ENCODE assay signal across 16 cellular contexts in the genomic region with DNA sequence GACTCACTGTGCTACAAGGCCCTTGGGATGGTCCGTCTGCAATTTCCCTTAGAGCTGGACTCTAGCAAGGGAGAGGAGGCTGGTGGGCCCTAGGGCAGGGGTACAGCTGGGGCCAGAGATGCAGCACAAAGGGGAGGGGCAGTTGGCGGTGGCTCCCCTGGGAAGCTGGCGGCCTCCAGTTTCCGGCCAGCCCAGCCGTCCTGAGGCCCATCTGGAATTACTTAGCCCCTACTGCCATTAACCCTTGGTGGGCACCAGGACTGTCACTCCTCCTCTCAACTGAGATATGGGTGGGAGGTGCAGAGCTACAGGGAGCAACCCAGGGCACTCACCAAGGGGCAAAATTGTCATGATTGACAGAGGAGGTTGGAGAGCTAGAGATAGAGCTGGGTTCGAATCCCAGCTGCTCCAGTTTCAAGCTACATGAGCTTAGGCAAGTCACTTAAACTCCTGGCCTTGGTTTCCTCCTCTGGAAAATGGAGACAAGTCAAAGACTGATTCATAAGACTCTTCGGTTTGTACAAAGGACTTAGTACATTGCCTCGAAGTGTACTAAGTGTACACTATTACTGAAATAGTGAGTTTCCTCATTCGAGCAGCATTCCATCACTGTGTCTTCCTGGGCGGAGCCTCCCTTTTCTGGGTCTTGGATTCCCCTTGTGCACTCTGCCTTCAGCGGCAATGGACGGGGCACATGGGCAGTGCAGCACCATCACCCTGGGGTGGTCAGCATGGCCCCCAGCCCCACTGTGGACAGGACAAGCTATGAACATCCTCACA. TPM values are rescaled to one million over a fixed set of nuclear protein-coding genes. Genes with fewer than 3 reads are reported as not detected.
DNase-seq lines count a peak whose midpoint lies in the region; ATAC-seq and TF ChIP-seq lines count a peak whose summit lies in the region.
"Had no signal": no experiment of that assay in that cellular context is flagged by ENCODE, and none has a peak within 500 bp of the region (broad histone marks: within the 10 kb centered on the region; RNA-seq: fewer than 3 reads in every experiment).

No MANE protein-coding gene starts in this region.

- peaks cover 14 to 16% (median 15%) of the 10 kb centered on the region in 4 donors for H3K4me1 Mint-ChIP-seq in naive thymus-derived CD8-positive, alpha-beta T cell

- H3K27ac Mint-ChIP-seq in naive thymus-derived CD8-positive, alpha-beta T cell = no peak overlapping the region

- H3K36me3 ChIP-seq in heart left ventricle = peaks cover 0 to 3% (median 0%) of the 10 kb centered on the region in 9 donors
- H3K36me3 ChIP-seq in esophagus (ENCODE audit: control insufficient read depth in 2 of 2, insufficient read depth in 2 of 2, low read length in 1 of 2) = no peaks in the 10 kb centered on the region
- no peaks in the 10 kb centered on the region for H3K36me3 ChIP-seq in muscle layer of duodenum (ENCODE audit: control insufficient read depth in 1 of 2, insufficient read depth in 2 of 2, low read length in 2 of 2)
- H3K36me3 ChIP-seq in upper lobe of left lung = no peaks in the 10 kb centered on the region
- H3K36me3 ChIP-seq: cardiac muscle cell, MG63, WERI-Rb-1 had no signal

- POLR2A ChIA-PET in naive thymus-derived CD8-positive, alpha-beta T cell (lab: Charles Lee) = no interaction called here

- DNase-seq in heart left ventricle (peak in 4 of 5 donors; percentile 59 to 80 (median 70)), cardiac septum (ENCODE audit: low spot score) (no peak), upper lobe of left lung (peak in 1 of 2 donors; percentile 58), epidermal melanocyte (ENCODE audit: insufficient read length, low spot score) (no peak), retina (no peak)
- no peak for DNase-seq in naive thymus-derived CD8-positive, alpha-beta T cell
- DNase-seq: 8988T; activated T-cell treated with anti-CD3 and anti-CD28 coated beads, Interleukin-2, amount 50 U/mL, for 1 hour; DMS79; mammary epithelial cell; MG63; WERI-Rb-1 had no signal

- TF ChIP-seq POLR2A in heart left ventricle (IDR thresholded peaks at IDR 0.05) (no peak), upper lobe of left lung (IDR thresholded peaks at IDR 0.05) (no peak)

- peak overlapping the region; percentile 57 to 96 (median 84) for H3K27ac ChIP-seq in heart left ventricle
- peak overlapping the region; percentile 57 to 62 for H3K27ac ChIP-seq in esophagus (ENCODE audit: low read depth in 2 of 2, low read length in 1 of 2)
- H3K27ac ChIP-seq in muscle layer of duodenum (ENCODE audit: low read length) = peak overlapping the region; percentile 23
- H3K27ac ChIP-seq in upper lobe of left lung = peak overlapping the region; percentile 44 to 91 (median 80)
- H3K27ac ChIP-seq: cardiac muscle cell, WERI-Rb-1 had no signal

- H3K4me1 ChIP-seq in heart left ventricle (peaks cover 0 to 78% (median 46%) of the 10 kb centered on the region in 12 donors), esophagus (ENCODE audit: control insufficient read depth in 2 of 2, insufficient read depth in 2 of 2, low read length in 1 of 2) (no peaks in the 10 kb centered on the region), muscle layer of duodenum (ENCODE audit: control insufficient read depth in 1 of 2, insufficient read depth in 2 of 2, low read length in 2 of 2) (peaks cover 0 to 10% of the 10 kb centered on the region in 2 donors), upper lobe of left lung (peaks cover 8 to 15% (median 12%) of the 10 kb centered on the region in 4 donors)

- 34 to 54% (median 45%) methylated on average over 12 of the region's 12 CpGs for WGBS in heart left ventricle, 4 donors
- 59% methylated on average over 12 of the region's 12 CpGs for WGBS in esophagus, 2 donors
- 55 to 70% methylated on average over 6 to 12 of the region's 12 CpGs for WGBS in upper lobe of left lung, 2 donors

- peak overlapping the region in 4 of 12 donors; percentile 11 to 25 (median 22) for H3K4me3 ChIP-seq in heart left ventricle
- no peak overlapping the region for H3K4me3 ChIP-seq in esophagus (ENCODE audit: low read depth in 1 of 2, low read length in 2 of 2)
- H3K4me3 ChIP-seq in muscle layer of duodenum (ENCODE audit: low read depth in 1 of 2, low read length in 2 of 2) = no peak overlapping the region
- peak overlapping the region in 1 of 4 donors; percentile 4 for H3K4me3 ChIP-seq in upper lobe of left lung
- H3K4me3 ChIP-seq: cardiac muscle cell, MG63 had no signal

- no peak for TF ChIP-seq EP300 in upper lobe of left lung (IDR thresholded peaks at IDR 0.05)

- no peaks in the 10 kb centered on the region for H3K9me3 ChIP-seq in heart left ventricle
- H3K9me3 ChIP-seq in esophagus (ENCODE audit: control insufficient read depth in 2 of 2, insufficient read depth in 1 of 2, low read depth in 1 of 2, low read length in 1 of 2) = no peaks in the 10 kb centered on the region
- no peaks in the 10 kb centered on the region for H3K9me3 ChIP-seq in muscle layer of duodenum (ENCODE audit: control insufficient read depth in 1 of 2, low read length in 2 of 2)
- H3K9me3 ChIP-seq in upper lobe of left lung = no peaks in the 10 kb centered on the region
- H3K9me3 ChIP-seq: MG63 had no signal

- H3K4me3 Mint-ChIP-seq in naive thymus-derived CD8-positive, alpha-beta T cell = peak overlapping the region in 2 of 10 donors; percentile 12 to 29

- H3K36me3 Mint-ChIP-seq in naive thymus-derived CD8-positive, alpha-beta T cell = no peaks in the 10 kb centered on the region

- peak in 1 of 4 donors; percentile 15 for ATAC-seq in heart left ventricle
- peak in 1 of 2 donors; percentile 15 for ATAC-seq in upper lobe of left lung (ENCODE audit: low FRiP score in 2 of 2)
- no peak for ATAC-seq in naive thymus-derived CD8-positive, alpha-beta T cell

- no peak for TF ChIP-seq CTCF in heart left ventricle (IDR thresholded peaks at IDR 0.05)
- TF ChIP-seq CTCF in upper lobe of left lung (IDR thresholded peaks at IDR 0.05) = no peak

- no peaks in the 10 kb centered on the region for H3K9me3 Mint-ChIP-seq in naive thymus-derived CD8-positive, alpha-beta T cell

- intact Hi-C loops in heart left ventricle (cut with DNase I) (no loop called here), cardiac septum (cut with DNase I) (no loop called here)

- H3K27me3 Mint-ChIP-seq in naive thymus-derived CD8-positive, alpha-beta T cell = peaks cover 1 to 13% (median 6%) of the 10 kb centered on the region in 5 donors

- no peaks in the 10 kb centered on the region for H3K27me3 ChIP-seq in heart left ventricle
- H3K27me3 ChIP-seq in esophagus (ENCODE audit: control insufficient read depth in 1 of 2, insufficient read depth in 2 of 2, low read length in 2 of 2) = no peaks in the 10 kb centered on the region
- no peaks in the 10 kb centered on the region for H3K27me3 ChIP-seq in muscle layer of duodenum (ENCODE audit: low read depth, low read length)
- no peaks in the 10 kb centered on the region for H3K27me3 ChIP-seq in upper lobe of left lung
- H3K27me3 ChIP-seq: cardiac muscle cell, MG63 had no signal

RNA-seq across cellular contexts. Expression of gene PDGFRB, which starts 2.7 kb away (rescaled TPM):
- 100 to 1,000 TPM in 3 of 9 donors, 10 to 100 TPM in 6; 28.3 to 112 (median 45.6) TPM for total RNA-seq in heart left ventricle
- polyA plus RNA-seq in heart left ventricle = 10 to 100 TPM; 27.6 to 53.1 TPM
- total RNA-seq in cardiac septum = 54.6 TPM
- 1 to 10 TPM; 7.9 to 9.6 TPM for polyA plus RNA-seq in esophagus
- 100 to 1,000 TPM in 2 of 6 donors, 10 to 100 TPM in 4; 26.6 to 155 (median 81.5) TPM for total RNA-seq in upper lobe of left lung
- total RNA-seq in naive thymus-derived CD8-positive, alpha-beta T cell = under 1 TPM; 0.47 to 0.49 TPM
- under 1 TPM in 2 of 3 donors, not detected in 1; 0.31 to 0.57 TPM for polyA plus RNA-seq in naive thymus-derived CD8-positive, alpha-beta T cell

RNA-seq across cellular contexts. Expression of gene CDX1, which starts 8.2 kb away (rescaled TPM):
- under 1 TPM in 2 of 9 donors, not detected in 7; 0.29 TPM for total RNA-seq in heart left ventricle
- polyA plus RNA-seq in heart left ventricle = under 1 TPM in 1 of 2 donors, not detected in 1; 0.17 TPM
- total RNA-seq in cardiac septum = 0.16 TPM
- under 1 TPM in 1 of 2 donors, not detected in 1; 0.08 TPM for polyA plus RNA-seq in esophagus
- total RNA-seq in upper lobe of left lung = under 1 TPM in 2 of 6 donors, not detected in 4; 0.17 to 0.30 TPM
- total RNA-seq in naive thymus-derived CD8-positive, alpha-beta T cell = not detected
- polyA plus RNA-seq in naive thymus-derived CD8-positive, alpha-beta T cell = not detected
- total RNA-seq: cardiac muscle cell, mammary epithelial cell, NCI-H460 had no signal
- polyA plus RNA-seq: mammary epithelial cell had no signal

RNA-seq across cellular contexts. Expression of gene SLC6A7, which starts 31.5 kb away (rescaled TPM):
- total RNA-seq in heart left ventricle = not detected
- polyA plus RNA-seq in heart left ventricle = not detected
- not detected for total RNA-seq in cardiac septum
- polyA plus RNA-seq in esophagus = not detected
- under 1 TPM in 1 of 6 donors, not detected in 5; 0.44 TPM for total RNA-seq in upper lobe of left lung
- not detected for total RNA-seq in naive thymus-derived CD8-positive, alpha-beta T cell
- polyA plus RNA-seq in naive thymus-derived CD8-positive, alpha-beta T cell = not detected
- total RNA-seq: cardiac muscle cell, mammary epithelial cell had no signal
- polyA plus RNA-seq: cardiac muscle cell, mammary epithelial cell had no signal

Comparison
In these comparisons a context has a peak if more than half of its experiments do, and no peak if none do; other contexts are left out.
1. DNase-seq: peak in heart left ventricle (4 of 5); none in cardiac septum (single experiment), naive thymus-derived CD8-positive, alpha-beta T cell (0 of 10), epidermal melanocyte (single experiment) and retina (single experiment).
2. H3K27ac ChIP-seq: peak in every context shown above with its lines; median percentile 84 in heart left ventricle; 80 in upper lobe of left lung; 60 in esophagus; 23 in muscle layer of duodenum.
3. RNA of gene PDGFRB, which starts 2.7 kb away (total RNA-seq): 26.6 to 155 TPM in upper lobe of left lung, 54.6 TPM in cardiac septum (single experiment) and 28.3 to 112 TPM in heart left ventricle; 0.47 to 0.49 TPM in naive thymus-derived CD8-positive, alpha-beta T cell; every median in the first group is over 10 times any median in the second.